Comparison of ENCODE assay signal across 1 cellular context in the genomic region with DNA sequence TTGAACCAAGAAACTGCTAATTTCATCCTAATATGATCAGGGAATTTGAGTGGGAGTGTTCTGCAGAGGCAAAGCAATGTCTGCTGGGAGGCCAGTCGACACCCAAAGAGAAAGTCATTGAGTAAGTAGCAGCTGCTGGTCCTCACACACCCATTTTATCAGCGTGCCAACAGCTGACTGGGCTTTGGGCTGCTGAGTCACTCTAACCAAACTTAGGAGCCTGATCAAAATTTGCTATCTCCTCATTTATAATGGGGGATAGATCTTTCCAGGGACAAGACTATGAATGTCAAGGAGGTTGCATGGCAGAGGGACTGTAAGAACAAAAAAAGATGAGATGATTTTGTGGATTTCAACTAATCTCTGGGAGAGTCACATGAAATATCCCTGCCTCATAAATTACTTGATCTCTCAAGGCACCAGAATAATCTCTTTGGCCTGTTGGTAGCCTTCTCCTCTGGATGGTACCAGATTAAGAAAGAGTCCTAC.
TF ChIP-seq lines count a peak whose summit lies in the region.

No MANE protein-coding gene starts in this region.

TF ChIP-seq in IMR-90, 13 proteins besides CTCF, POLR2A, EP300 and RAD21 (continued from another document):
- TF ChIP-seq, protein P1, sequence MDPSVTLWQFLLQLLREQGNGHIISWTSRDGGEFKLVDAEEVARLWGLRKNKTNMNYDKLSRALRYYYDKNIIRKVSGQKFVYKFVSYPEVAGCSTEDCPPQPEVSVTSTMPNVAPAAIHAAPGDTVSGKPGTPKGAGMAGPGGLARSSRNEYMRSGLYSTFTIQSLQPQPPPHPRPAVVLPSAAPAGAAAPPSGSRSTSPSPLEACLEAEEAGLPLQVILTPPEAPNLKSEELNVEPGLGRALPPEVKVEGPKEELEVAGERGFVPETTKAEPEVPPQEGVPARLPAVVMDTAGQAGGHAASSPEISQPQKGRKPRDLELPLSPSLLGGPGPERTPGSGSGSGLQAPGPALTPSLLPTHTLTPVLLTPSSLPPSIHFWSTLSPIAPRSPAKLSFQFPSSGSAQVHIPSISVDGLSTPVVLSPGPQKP (IDR thresholded peaks at IDR 0.05; ENCODE audit: borderline replicate concordance, low read depth, low read length), result no peak
- TF ChIP-seq MXI1 (IDR thresholded peaks at IDR 0.05; ENCODE audit: borderline replicate concordance, low read depth, low read length), result no peak
- TF ChIP-seq CHD1 (IDR thresholded peaks at IDR 0.05; ENCODE audit: low read depth, low read length), result no peak
- TF ChIP-seq MAZ (IDR thresholded peaks at IDR 0.05; ENCODE audit: borderline replicate concordance, low read depth, low read length), result no peak
- peak; percentile 73 for TF ChIP-seq BHLHE40 (IDR thresholded peaks at IDR 0.05; ENCODE audit: low read depth, low read length)
- TF ChIP-seq MAFK (IDR thresholded peaks at IDR 0.05; ENCODE audit: low read depth, low read length), result peak; percentile 60
- TF ChIP-seq, protein P2, sequence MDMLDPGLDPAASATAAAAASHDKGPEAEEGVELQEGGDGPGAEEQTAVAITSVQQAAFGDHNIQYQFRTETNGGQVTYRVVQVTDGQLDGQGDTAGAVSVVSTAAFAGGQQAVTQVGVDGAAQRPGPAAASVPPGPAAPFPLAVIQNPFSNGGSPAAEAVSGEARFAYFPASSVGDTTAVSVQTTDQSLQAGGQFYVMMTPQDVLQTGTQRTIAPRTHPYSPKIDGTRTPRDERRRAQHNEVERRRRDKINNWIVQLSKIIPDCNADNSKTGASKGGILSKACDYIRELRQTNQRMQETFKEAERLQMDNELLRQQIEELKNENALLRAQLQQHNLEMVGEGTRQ (IDR thresholded peaks at IDR 0.05; ENCODE audit: low read depth, low read length), result peak; percentile 33; the same call in 1 of the 2 replicates
- TF ChIP-seq RFX5 (IDR thresholded peaks at IDR 0.05; ENCODE audit: low read depth, low read length), result peak; percentile 82
- TF ChIP-seq NFE2L2 (IDR thresholded peaks at IDR 0.05; ENCODE audit: low read depth, low read length), result peak; percentile 89
- TF ChIP-seq CEBPB (IDR thresholded peaks at IDR 0.05; ENCODE audit: low read depth, low read length), result peak; percentile 71; the same call in 1 of the 2 replicates
- TF ChIP-seq RCOR1 (IDR thresholded peaks at IDR 0.05; ENCODE audit: insufficient replicate concordance, low read length), result no peak
